1 cellular context compared by ENCODE assay signal in genomic region chr9:69093471-69094103, GRCh38.
TF ChIP-seq lines count a peak whose summit lies in the region.

No MANE protein-coding gene starts in this region.

TF ChIP-seq in H1, 55 proteins besides CTCF, POLR2A, EP300 and RAD21 (continued from another document):
- no peak for TF ChIP-seq CHD7 (IDR thresholded peaks at IDR 0.05; ENCODE audit: insufficient replicate concordance, low read length)
- TF ChIP-seq SP1 (IDR thresholded peaks at IDR 0.05; ENCODE audit: low read depth, low read length): no peak
- TF ChIP-seq POU5F1 (IDR thresholded peaks at IDR 0.05; ENCODE audit: low read depth, low read length): no peak
